ENCODE assay signal across 17 cellular contexts in genomic region chr11:101584651-101585050, GRCh38. TPM values are rescaled to one million over a fixed set of nuclear protein-coding genes. Genes with fewer than 3 reads are reported as not detected.
"Had no signal": no experiment of that assay in that cellular context is flagged by ENCODE, and none has a peak within 500 bp of the region (broad histone marks: within the 10 kb centered on the region; RNA-seq: fewer than 3 reads in every experiment).

No MANE protein-coding gene starts in this region.

- H3K36me3 ChIP-seq: left lung, stomach, thoracic aorta had no signal

- H3K4me1 Mint-ChIP-seq: activated naive CD4-positive, alpha-beta T cell treated with anti-CD3 and anti-CD28 coated beads, Interleukin-2, amount 50 U/mL, for 24 hours had no signal

- H3K9me3 ChIP-seq: body of pancreas, left lung, stomach, thoracic aorta had no signal

- H3K27me3 ChIP-seq: body of pancreas had no signal

- DNase-seq: activated CD4-positive, alpha-beta T cell treated with anti-CD3 and anti-CD28 coated beads, Interleukin-2, amount 50 U/mL, for 4 hours; activated CD4-positive, CD25-positive, alpha-beta regulatory T cell treated with anti-CD3 and anti-CD28 coated beads, Interleukin-2, amount 50 U/mL, for 72 hours; activated effector memory CD4-positive, alpha-beta T cell treated with Interleukin-2 at 50 U/mL for 16 hours; activated T-cell treated with anti-CD3 and anti-CD28 coated beads, Interleukin-2, amount 50 U/mL, for 1 hour; body of pancreas; effector memory CD8-positive, alpha-beta T cell; left lung; mesenchymal stem cell; stimulated activated CD4-positive, alpha-beta T cell treated with anti-CD3 and anti-CD28 coated beads, Interleukin-15, amount 100 ng/mL, for 24 hours; stimulated activated CD4-positive, alpha-beta T cell treated with anti-CD3 and anti-CD28 coated beads, Interleukin-4, amount 100 ng/mL, for 4 hours; stomach had no signal

- FAIRE-seq: islet of Langerhans had no signal

- H3K27ac Mint-ChIP-seq: activated naive CD4-positive, alpha-beta T cell treated with anti-CD3 and anti-CD28 coated beads, Interleukin-2, amount 50 U/mL, for 24 hours; dendritic cell treated with granulocyte-macrophage colony-stimulating factor and Interleukin-4, amounts not matched to agents 40 ng/mL and 50 ng/mL, for 4 days; effector memory CD8-positive, alpha-beta T cell; T-helper 2 cell treated with Interferon-gamma antibody and Interleukin-4, amounts not matched to agents 5 μg/mL and 100 μg/mL, for 36 hours had no signal

- H3K4me3 ChIP-seq: body of pancreas had no signal

- H3K4me3 Mint-ChIP-seq: activated naive CD4-positive, alpha-beta T cell treated with anti-CD3 and anti-CD28 coated beads, Interleukin-2, amount 50 U/mL, for 24 hours; dendritic cell treated with granulocyte-macrophage colony-stimulating factor and Interleukin-4, amounts not matched to agents 40 ng/mL and 50 ng/mL, for 4 days; effector memory CD8-positive, alpha-beta T cell; T-helper 2 cell treated with Interferon-gamma antibody and Interleukin-4, amounts not matched to agents 5 μg/mL and 100 μg/mL, for 36 hours had no signal

- H3K4me1 ChIP-seq: left lung had no signal

- H3K9me3 Mint-ChIP-seq: activated naive CD4-positive, alpha-beta T cell treated with anti-CD3 and anti-CD28 coated beads, Interleukin-2, amount 50 U/mL, for 24 hours; dendritic cell treated with granulocyte-macrophage colony-stimulating factor and Interleukin-4, amounts not matched to agents 40 ng/mL and 50 ng/mL, for 4 days; T-helper 2 cell treated with Interferon-gamma antibody and Interleukin-4, amounts not matched to agents 5 μg/mL and 100 μg/mL, for 36 hours had no signal

- H3K36me3 Mint-ChIP-seq: activated naive CD4-positive, alpha-beta T cell treated with anti-CD3 and anti-CD28 coated beads, Interleukin-2, amount 50 U/mL, for 24 hours had no signal

RNA-seq across cellular contexts. Expression of gene TRPC6, which starts 0.8 kb away (rescaled TPM):
- total RNA-seq: pulmonary artery endothelial cell had no signal
